16 cellular contexts compared by ENCODE assay signal in genomic region chr2:96547203-96547641, GRCh38. TPM values are rescaled to one million over a fixed set of nuclear protein-coding genes. Genes with fewer than 3 reads are reported as not detected.
DNase-seq lines count a peak whose midpoint lies in the region; ATAC-seq and TF ChIP-seq lines count a peak whose summit lies in the region.
"Had no signal": no experiment of that assay in that cellular context is flagged by ENCODE, and none has a peak within 500 bp of the region (broad histone marks: within the 10 kb centered on the region; RNA-seq: fewer than 3 reads in every experiment).

No MANE protein-coding gene starts in this region.

- intact Hi-C loops in left colon (cut with DNase I, micrococcal nuclease): no loop called here
- intact Hi-C loops in upper lobe of right lung (cut with DNase I): no loop called here

- H3K4me1 Mint-ChIP-seq in activated naive CD8-positive, alpha-beta T cell (ENCODE audit: low read depth): peaks cover 46% of the 10 kb centered on the region
- H3K4me1 Mint-ChIP-seq in activated naive CD8-positive, alpha-beta T cell treated with anti-CD3 and anti-CD28 coated beads for 36 hours: peaks cover 49% of the 10 kb centered on the region
- H3K4me1 Mint-ChIP-seq in activated T-helper 17 cell treated with anti-CD3 and anti-CD28 coated beads, Interleukin-2, amount 50 U/mL, for 72 hours: peaks cover 37% of the 10 kb centered on the region

- peaks cover 10% of the 10 kb centered on the region for H3K4me1 ChIP-seq in upper lobe of right lung
- H3K4me1 ChIP-seq: adrenal gland had no signal

- DNase-seq in activated naive CD8-positive, alpha-beta T cell treated with anti-CD3 and anti-CD28 coated beads for 36 hours: no peak
- DNase-seq in left colon (no peak), upper lobe of right lung (peak; percentile 40), NCI-H1930 (lab: John Stamatoyannopoulos, UW) (no peak), HK-2 (ENCODE audit: unreplicated experiment) (no peak)
- DNase-seq in stimulated activated CD4-positive, alpha-beta T cell treated with anti-CD3 and anti-CD28 coated beads, Interleukin-12 subunit alpha, Interleukin-12 subunit beta, amount 100 ng/mL, for 4 hours: no peak
- DNase-seq: mammary epithelial cell, NCI-H2029, NCI-H748 treated with DMSO at 0.1 percent for 48 hours, occipital lobe had no signal

- H3K27me3 Mint-ChIP-seq in activated naive CD8-positive, alpha-beta T cell: no peaks in the 10 kb centered on the region
- no peaks in the 10 kb centered on the region for H3K27me3 Mint-ChIP-seq in activated naive CD8-positive, alpha-beta T cell treated with anti-CD3 and anti-CD28 coated beads for 36 hours
- no peaks in the 10 kb centered on the region for H3K27me3 Mint-ChIP-seq in activated T-helper 17 cell treated with anti-CD3 and anti-CD28 coated beads, Interleukin-2, amount 50 U/mL, for 72 hours

- no peak for TF ChIP-seq CTCF in upper lobe of right lung (IDR thresholded peaks at IDR 0.05)

- H3K36me3 Mint-ChIP-seq in activated naive CD8-positive, alpha-beta T cell: peaks cover 7% of the 10 kb centered on the region
- peaks cover 52% of the 10 kb centered on the region for H3K36me3 Mint-ChIP-seq in activated naive CD8-positive, alpha-beta T cell treated with anti-CD3 and anti-CD28 coated beads for 36 hours
- H3K36me3 Mint-ChIP-seq in activated T-helper 17 cell treated with anti-CD3 and anti-CD28 coated beads, Interleukin-2, amount 50 U/mL, for 72 hours (ENCODE audit: low read depth): peaks cover 95% of the 10 kb centered on the region

- peaks cover 49% of the 10 kb centered on the region for H3K36me3 ChIP-seq in upper lobe of right lung

- H3K27ac ChIP-seq in upper lobe of right lung: no peak overlapping the region
- H3K27ac ChIP-seq: adrenal gland had no signal

- H3K4me3 Mint-ChIP-seq in activated naive CD8-positive, alpha-beta T cell: no peak overlapping the region
- no peak overlapping the region for H3K4me3 Mint-ChIP-seq in activated naive CD8-positive, alpha-beta T cell treated with anti-CD3 and anti-CD28 coated beads for 36 hours
- H3K4me3 Mint-ChIP-seq in activated T-helper 17 cell treated with anti-CD3 and anti-CD28 coated beads, Interleukin-2, amount 50 U/mL, for 72 hours: peak overlapping the region; percentile 36

- H3K9me3 ChIP-seq in upper lobe of right lung: no peaks in the 10 kb centered on the region
- H3K9me3 ChIP-seq: adrenal gland, thoracic aorta had no signal

- no peak overlapping the region for H3K4me3 ChIP-seq in upper lobe of right lung
- H3K4me3 ChIP-seq: adrenal gland, smooth muscle cell, thoracic aorta had no signal

- H3K9me3 Mint-ChIP-seq in activated naive CD8-positive, alpha-beta T cell (ENCODE audit: low read depth): no peaks in the 10 kb centered on the region
- H3K9me3 Mint-ChIP-seq in activated naive CD8-positive, alpha-beta T cell treated with anti-CD3 and anti-CD28 coated beads for 36 hours: no peaks in the 10 kb centered on the region
- H3K9me3 Mint-ChIP-seq in activated T-helper 17 cell treated with anti-CD3 and anti-CD28 coated beads, Interleukin-2, amount 50 U/mL, for 72 hours: no peaks in the 10 kb centered on the region

- H3K27ac Mint-ChIP-seq in activated naive CD8-positive, alpha-beta T cell: peak overlapping the region; percentile 84
- no peak overlapping the region for H3K27ac Mint-ChIP-seq in activated naive CD8-positive, alpha-beta T cell treated with anti-CD3 and anti-CD28 coated beads for 36 hours
- peak overlapping the region; percentile 68 for H3K27ac Mint-ChIP-seq in activated T-helper 17 cell treated with anti-CD3 and anti-CD28 coated beads, Interleukin-2, amount 50 U/mL, for 72 hours

- ATAC-seq in activated T-helper 17 cell treated with anti-CD3 and anti-CD28 coated beads, Interleukin-2, amount 50 U/mL, for 72 hours (replicated peaks): no peak
- ATAC-seq in left colon: peak; percentile 59
- no peak for ATAC-seq in upper lobe of right lung

- no peaks in the 10 kb centered on the region for H3K27me3 ChIP-seq in upper lobe of right lung
- H3K27me3 ChIP-seq: adrenal gland had no signal

RNA-seq across cellular contexts. Expression of gene ARID5A, which starts 10.7 kb away (rescaled TPM):
- 10 to 100 TPM; 59.5 to 61.7 TPM for total RNA-seq in activated naive CD8-positive, alpha-beta T cell treated with anti-CD3 and anti-CD28 coated beads for 36 hours
- total RNA-seq in activated T-helper 17 cell treated with anti-CD3 and anti-CD28 coated beads, Interleukin-2, amount 50 U/mL, for 72 hours: 100 to 1,000 TPM; 181 to 252 TPM
- 10 to 100 TPM in 1 of 2 donors, 1 to 10 TPM in 1; 5.6 to 13.7 TPM for total RNA-seq in left colon
- 32.8 TPM for total RNA-seq in upper lobe of right lung

RNA-seq across cellular contexts. Expression of gene NEURL3, which starts 42.1 kb away (rescaled TPM):
- under 1 TPM in 1 of 2 experiments, not detected in 1; 0.16 TPM for total RNA-seq in activated naive CD8-positive, alpha-beta T cell treated with anti-CD3 and anti-CD28 coated beads for 36 hours
- 1 to 10 TPM in 1 of 2 donors, under 1 TPM in 1; 0.91 to 3.4 TPM for total RNA-seq in activated T-helper 17 cell treated with anti-CD3 and anti-CD28 coated beads, Interleukin-2, amount 50 U/mL, for 72 hours
- total RNA-seq in left colon (1 to 10 TPM in 1 of 2 donors, under 1 TPM in 1; 0.58 to 3.3 TPM), upper lobe of right lung (0.29 TPM)
- total RNA-seq: fibroblast of lung, mammary epithelial cell, smooth muscle cell, thoracic aorta had no signal
